5 cellular contexts compared by ENCODE assay signal in the genomic region with DNA sequence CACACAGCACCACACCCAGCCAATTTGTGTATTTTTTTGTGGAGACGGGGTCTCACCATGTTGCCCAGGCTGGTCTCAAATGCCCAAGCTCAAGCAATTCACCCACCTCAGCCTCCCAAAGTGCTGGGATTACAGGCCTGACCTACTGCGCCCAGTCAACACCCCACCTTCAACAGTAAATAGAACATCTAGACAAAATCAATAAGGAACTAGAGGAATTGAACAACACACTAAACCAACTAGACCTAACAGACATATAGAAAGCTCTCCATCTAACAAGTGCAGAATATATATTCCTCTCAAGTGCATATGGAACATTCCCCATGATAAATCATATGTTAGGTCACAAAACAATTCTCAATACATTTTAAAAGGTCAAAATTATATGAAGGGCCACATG. TPM values are rescaled to one million over a fixed set of nuclear protein-coding genes. Genes with fewer than 3 reads are reported as not detected.
DNase-seq lines count a peak whose midpoint lies in the region; ATAC-seq, FAIRE-seq and TF ChIP-seq lines count a peak whose summit lies in the region.
"Not testable (repeated sequence)": the region's sequence is repeated elsewhere in the genome, so short reads cannot be mapped to it uniquely, and the experiment has no call there.

No MANE protein-coding gene starts in this region.

- H3K4me3 ChIP-seq in HepG2 (replicated peaks in 1 of 3; ENCODE audit: insufficient read depth in 1 of 3, low read depth in 2 of 3, low read length in 3 of 3); right lobe of liver; mucosa of descending colon: not testable (repeated sequence)

- not testable (repeated sequence) for H3K9ac ChIP-seq in HepG2 (ENCODE audit: insufficient read depth, low read depth, low read length)

- POLR2A ChIA-PET in HepG2 (lab: Yijun Ruan, JAX): not testable (repeated sequence)

- CTCF ChIA-PET in HepG2 (lab: Yijun Ruan, JAX; ENCODE audit: low intra/inter-chr PET ratio, low total read pairs): not testable (repeated sequence)

- H3K4me2 ChIP-seq in HepG2 (ENCODE audit: low read depth, low read length): not testable (repeated sequence)

- intact Hi-C loops in left colon (cut with DNase I, micrococcal nuclease); HepG2 (cut with micrococcal nuclease; ENCODE audit: unreplicated experiment); right lobe of liver (cut with DNase I); mucosa of descending colon (cut with DNase I, micrococcal nuclease): not testable (repeated sequence)

- not testable (repeated sequence) for H3K27ac ChIP-seq in HepG2 (ENCODE audit: extremely low read length, insufficient read depth, low read length); right lobe of liver

- peak; percentile 69 for ATAC-seq in left colon
- peak; percentile 52 for ATAC-seq in left lobe of liver
- ATAC-seq in HepG2: peak; percentile 89
- ATAC-seq in right lobe of liver: peak; percentile 40 to 74 (median 54)
- peak; percentile 25 for ATAC-seq in mucosa of descending colon

- not testable (repeated sequence) for H4K20me1 ChIP-seq in HepG2 (ENCODE audit: insufficient read depth, low read length)

- DNase-seq in left colon; left lobe of liver (ENCODE audit: low spot score); HepG2 (ENCODE audit: low spot score); right lobe of liver; mucosa of descending colon: not testable (repeated sequence)

- WGBS in HepG2 (ENCODE audit: low lambda C conversion rate): no CpG with 5 or more reads among the region's 2 CpGs
- no CpG with 5 or more reads among the region's 2 CpGs for WGBS in right lobe of liver (ENCODE audit: insufficient coverage, low coverage, low lambda C conversion rate, missing lambda C conversion rate)

- not testable (repeated sequence) for H3K4me1 ChIP-seq in HepG2 (ENCODE audit: insufficient read depth, low read length); right lobe of liver; mucosa of descending colon (ENCODE audit: low read depth)

- FAIRE-seq in HepG2 (lab: Jason Lieb, UNC): not testable (repeated sequence)

- H2AFZ ChIP-seq in HepG2 (ENCODE audit: low read length): not testable (repeated sequence)

- H3K9me3 ChIP-seq in HepG2 (ENCODE audit: low read length); right lobe of liver; mucosa of descending colon: not testable (repeated sequence)

- not testable (repeated sequence) for TF ChIP-seq EP300 in HepG2 (IDR thresholded peaks at IDR 0.05; ENCODE audit: low read depth in 2 of 2, low read length in 2 of 2); HepG2 (CRISPR knock-in tag; IDR thresholded peaks at IDR 0.05; ENCODE audit: borderline replicate concordance)

- not testable (repeated sequence) for H3K36me3 ChIP-seq in HepG2 (replicated peaks in 1 of 2; ENCODE audit: control insufficient read depth in 1 of 2, insufficient read depth in 2 of 2, low read length in 2 of 2); right lobe of liver; mucosa of descending colon (ENCODE audit: low read depth)

- in situ Hi-C loops in HepG2 (cut with HindIII; ENCODE audit: extremely low pct_ligation_motif_present, low pct_unique_long_range_greater_than_20kb): not testable (repeated sequence)

- not testable (repeated sequence) for H3K27me3 ChIP-seq in HepG2 (ENCODE audit: control insufficient read depth in 1 of 2, insufficient read depth in 2 of 2, low read length in 2 of 2); right lobe of liver

- not testable (repeated sequence) for H3K79me2 ChIP-seq in HepG2 (ENCODE audit: insufficient read depth, low read length)

- BruUV-seq in HepG2 (replicated peaks; lab: Mats Ljungman, UMichigan): not testable (repeated sequence)

- not testable (repeated sequence) for TF ChIP-seq CTCF in HepG2 (CRISPR knock-in tag; IDR thresholded peaks at IDR 0.05); right lobe of liver (IDR thresholded peaks at IDR 0.05); mucosa of descending colon (IDR thresholded peaks at IDR 0.05)

- TF ChIP-seq RAD21 in HepG2 (CRISPR knock-in tag; IDR thresholded peaks at IDR 0.05): not testable (repeated sequence)

- TF ChIP-seq POLR2A in HepG2 (IDR thresholded peaks at IDR 0.05; ENCODE audit: insufficient read depth in 1 of 2, low read depth in 2 of 2, low read length in 2 of 2); right lobe of liver (IDR thresholded peaks at IDR 0.05): not testable (repeated sequence)

TF ChIP-seq in HepG2, 621 proteins besides CTCF, POLR2A, EP300 and RAD21:
- TF ChIP-seq ONECUT2 (CRISPR knock-in tag; IDR thresholded peaks at IDR 0.05) (peak; percentile 65; the same call in 1 of the 2 replicates), FOXA3 (CRISPR knock-in tag; IDR thresholded peaks at IDR 0.05) (peak; percentile 73), FOXP1 (CRISPR knock-in tag; IDR thresholded peaks at IDR 0.05) (0 out of 2 replicates have a peak, but pooled peaks have one; percentile 44), FOXA1 (CRISPR knock-in tag; IDR thresholded peaks at IDR 0.05) (peak; percentile 9; the same call in 1 of the 2 replicates), RARA (CRISPR knock-in tag; IDR thresholded peaks at IDR 0.05) (peak; percentile 74), BCL6 (CRISPR knock-in tag; IDR thresholded peaks at IDR 0.05) (peak; percentile 95)
- not testable (repeated sequence) for TF ChIP-seq FOXP1, FOXA1 (IDR thresholded peaks at IDR 0.05)
- TF ChIP-seq, protein P1, sequence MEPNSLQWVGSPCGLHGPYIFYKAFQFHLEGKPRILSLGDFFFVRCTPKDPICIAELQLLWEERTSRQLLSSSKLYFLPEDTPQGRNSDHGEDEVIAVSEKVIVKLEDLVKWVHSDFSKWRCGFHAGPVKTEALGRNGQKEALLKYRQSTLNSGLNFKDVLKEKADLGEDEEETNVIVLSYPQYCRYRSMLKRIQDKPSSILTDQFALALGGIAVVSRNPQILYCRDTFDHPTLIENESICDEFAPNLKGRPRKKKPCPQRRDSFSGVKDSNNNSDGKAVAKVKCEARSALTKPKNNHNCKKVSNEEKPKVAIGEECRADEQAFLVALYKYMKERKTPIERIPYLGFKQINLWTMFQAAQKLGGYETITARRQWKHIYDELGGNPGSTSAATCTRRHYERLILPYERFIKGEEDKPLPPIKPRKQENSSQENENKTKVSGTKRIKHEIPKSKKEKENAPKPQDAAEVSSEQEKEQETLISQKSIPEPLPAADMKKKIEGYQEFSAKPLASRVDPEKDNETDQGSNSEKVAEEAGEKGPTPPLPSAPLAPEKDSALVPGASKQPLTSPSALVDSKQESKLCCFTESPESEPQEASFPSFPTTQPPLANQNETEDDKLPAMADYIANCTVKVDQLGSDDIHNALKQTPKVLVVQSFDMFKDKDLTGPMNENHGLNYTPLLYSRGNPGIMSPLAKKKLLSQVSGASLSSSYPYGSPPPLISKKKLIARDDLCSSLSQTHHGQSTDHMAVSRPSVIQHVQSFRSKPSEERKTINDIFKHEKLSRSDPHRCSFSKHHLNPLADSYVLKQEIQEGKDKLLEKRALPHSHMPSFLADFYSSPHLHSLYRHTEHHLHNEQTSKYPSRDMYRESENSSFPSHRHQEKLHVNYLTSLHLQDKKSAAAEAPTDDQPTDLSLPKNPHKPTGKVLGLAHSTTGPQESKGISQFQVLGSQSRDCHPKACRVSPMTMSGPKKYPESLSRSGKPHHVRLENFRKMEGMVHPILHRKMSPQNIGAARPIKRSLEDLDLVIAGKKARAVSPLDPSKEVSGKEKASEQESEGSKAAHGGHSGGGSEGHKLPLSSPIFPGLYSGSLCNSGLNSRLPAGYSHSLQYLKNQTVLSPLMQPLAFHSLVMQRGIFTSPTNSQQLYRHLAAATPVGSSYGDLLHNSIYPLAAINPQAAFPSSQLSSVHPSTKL (CRISPR knock-in tag; IDR thresholded peaks at IDR 0.05): peak; percentile 26; the same call in 1 of the 2 replicates

RNA-seq across cellular contexts. Expression of a gene that starts 56.6 kb away (rescaled TPM):
- total RNA-seq in left colon: 1 to 10 TPM; 5.2 to 7.5 TPM
- 14.8 TPM for total RNA-seq in left lobe of liver
- total RNA-seq in HepG2 (2016; rRNA removed; fragmentation: Illumina TruSeq; extraction: Trizol): 2.3 and 5.1 TPM in 2 replicates
- 4.4 and 5.3 TPM in 2 replicates for total RNA-seq in HepG2 (2016; cell fraction: cytosol; rRNA removed; fragmentation: Illumina TruSeq; extraction: Trizol; ENCODE audit: low read depth)
- total RNA-seq in HepG2 (2016; cell fraction: insoluble cytoplasmic fraction; rRNA removed; fragmentation: Illumina TruSeq; extraction: Trizol): 1.9 and 5.6 TPM in 2 replicates
- 4.3 and 5.0 TPM in 2 replicates for total RNA-seq in HepG2 (2016; cell fraction: membrane; rRNA removed; fragmentation: Illumina TruSeq; extraction: Trizol)
- total RNA-seq in HepG2 (2016; cell fraction: nucleus; rRNA removed; fragmentation: Illumina TruSeq; extraction: Trizol): 7.7 TPM in 2 replicates
- 12.0 TPM in 2 replicates for polyA plus RNA-seq in HepG2 (2011; rRNA removed)
- polyA plus RNA-seq in HepG2 (2011; cell fraction: cytosol; rRNA removed): 2.7 and 3.2 TPM in 2 replicates
- polyA plus RNA-seq in HepG2 (2011; cell fraction: nucleus; rRNA removed): 41.4 and 47.5 TPM in 2 replicates
- 6.1 and 6.3 TPM in 2 replicates for polyA plus RNA-seq in HepG2 (2012)
- polyA plus RNA-seq in HepG2 (2016; cell fraction: cytosol; fragmentation: Illumina TruSeq; extraction: Trizol; ENCODE audit: low read depth): 0.62 and 0.65 TPM in 2 replicates
- 2.5 and 2.7 TPM in 2 replicates for polyA plus RNA-seq in HepG2 (2016; cell fraction: insoluble cytoplasmic fraction; fragmentation: Illumina TruSeq; extraction: Trizol; ENCODE audit: low read depth)
- 1.6 and 2.0 TPM in 2 replicates for polyA plus RNA-seq in HepG2 (2016; cell fraction: membrane; fragmentation: Illumina TruSeq; extraction: Trizol; ENCODE audit: low read depth)
- polyA plus RNA-seq in HepG2 (2016; cell fraction: nucleus; fragmentation: Illumina TruSeq; extraction: Trizol; ENCODE audit: insufficient read depth, low read depth): 44.3 and 47.1 TPM in 2 replicates
- 4.2 and 8.1 TPM in 2 replicates for polyA minus RNA-seq in HepG2 (2011; rRNA and poly(A)+ RNA removed; ENCODE audit: low replicate concordance)
- 1.2 and 1.7 TPM in 2 replicates for polyA minus RNA-seq in HepG2 (2011; cell fraction: cytosol; rRNA and poly(A)+ RNA removed)
- 14.2 and 16.0 TPM in 2 replicates for polyA minus RNA-seq in HepG2 (2011; cell fraction: nucleus; rRNA and poly(A)+ RNA removed)
- 10 to 100 TPM in 2 of 6 experiments, 1 to 10 TPM in 4; 6.1 to 13.3 (median 8.7) TPM for total RNA-seq in right lobe of liver
- 10 to 100 TPM in 2 of 3 donors, 1 to 10 TPM in 1; 6.9 to 17.4 (median 10.9) TPM for total RNA-seq in mucosa of descending colon

Comparison
In these comparisons a context has a peak if more than half of its experiments do, and no peak if none do; other contexts are left out.
1. ATAC-seq: peak in every context shown above with its lines; median percentile 89 in HepG2; 69 in left colon; 54 in right lobe of liver; 52 in left lobe of liver; 25 in mucosa of descending colon.